ENCODE assay signal across 8 cellular contexts in genomic region chr16:84511180-84511800, GRCh38. TPM values are rescaled to one million over a fixed set of nuclear protein-coding genes. Genes with fewer than 3 reads are reported as not detected.
DNase-seq lines count a peak whose midpoint lies in the region; ATAC-seq and TF ChIP-seq lines count a peak whose summit lies in the region.

No MANE protein-coding gene starts in this region.

- H3K9me3 ChIP-seq in A673 (ENCODE audit: low read depth, low read length, poor library complexity, severe bottlenecking) (no peaks in the 10 kb centered on the region), GM23248 (ENCODE audit: low read depth) (no peaks in the 10 kb centered on the region), WERI-Rb-1 (ENCODE audit: severe bottlenecking) (no peaks in the 10 kb centered on the region), spleen (no peaks in the 10 kb centered on the region)

- H3K27me3 ChIP-seq in A673 (replicated peaks; ENCODE audit: insufficient read depth, low read depth, low read length, poor library complexity), result no peaks in the 10 kb centered on the region
- H3K27me3 ChIP-seq in GM23248 (replicated peaks; ENCODE audit: insufficient read depth), result no peaks in the 10 kb centered on the region
- H3K27me3 ChIP-seq in WERI-Rb-1 (ENCODE audit: insufficient read depth, low read depth, severe bottlenecking), result no peaks in the 10 kb centered on the region
- no peaks in the 10 kb centered on the region for H3K27me3 ChIP-seq in brain microvascular endothelial cell (replicated peaks)
- no peaks in the 10 kb centered on the region for H3K27me3 ChIP-seq in spleen (replicated peaks in 1 of 7)

- H3K27ac ChIP-seq in A673 (ENCODE audit: low read depth, low read length, poor library complexity, severe bottlenecking) (no peak overlapping the region), GM23248 (no peak overlapping the region), WERI-Rb-1 (no peak overlapping the region; the same call in 1 of the 2 replicates), brain microvascular endothelial cell (no peak overlapping the region), spleen (peak overlapping the region in 4 of 8 donors; percentile 5 to 44 (median 30))

- no peaks in the 10 kb centered on the region for H3K9me2 ChIP-seq in GM23248 (ENCODE audit: insufficient read depth)

- intact Hi-C loops in A673 (cut with micrococcal nuclease; ENCODE audit: unreplicated experiment) (loop anchor here (1.0 to 2.0 kb wide), 3 partner anchors 111 to 460 kb away; no protein-coding TSS in a partner anchor), spleen (cut with DNase I; ENCODE audit: low total_unique reads) (loop anchor here (5.0 kb wide), 2 partner anchors 111 to 216 kb away; no protein-coding TSS in a partner anchor)

- TF ChIP-seq CTCF in A673 (conservative IDR thresholded peaks at IDR 0.05; ENCODE audit: low read depth, low read length) (peak; percentile 97), WERI-Rb-1 (IDR thresholded peaks at IDR 0.05; ENCODE audit: low read depth, low read length) (peak; percentile 63), brain microvascular endothelial cell (IDR thresholded peaks at IDR 0.05; ENCODE audit: low read depth, low read length, missing control alignments) (peak; percentile 95), spleen (IDR thresholded peaks at IDR 0.05 in 8 of 11, conservative IDR thresholded peaks at IDR 0.05 in 3 of 11) (peak; percentile 96 to 99 (median 98))

- DNase-seq in A673 (ENCODE audit: low spot score), result peak; percentile 88
- peak; percentile 89 for DNase-seq in GM23248
- peak; percentile 54 for DNase-seq in NCI-H2171 (lab: John Stamatoyannopoulos, UW)
- DNase-seq in WERI-Rb-1, result peak; percentile 61
- peak; percentile 76 for DNase-seq in brain microvascular endothelial cell
- peak; percentile 74 for DNase-seq in iPS-NIHi11 (ENCODE audit: low spot score)
- peak; percentile 96 for DNase-seq in spleen

- no TSS peak for BruUV-seq in A673 (replicated peaks; lab: Mats Ljungman, UMichigan)

- TF ChIP-seq POLR2A in spleen (IDR thresholded peaks at IDR 0.05), result no peak

- H3K4me1 ChIP-seq in A673 (ENCODE audit: insufficient read depth, low read length, poor library complexity, severe bottlenecking) (no peaks in the 10 kb centered on the region), GM23248 (ENCODE audit: insufficient read depth) (peaks cover 12% of the 10 kb centered on the region), spleen (peaks cover 11 to 77% (median 51%) of the 10 kb centered on the region in 6 donors)

- H3K79me2 ChIP-seq in GM23248 (ENCODE audit: insufficient read depth), result no peaks in the 10 kb centered on the region

- peak overlapping the region; percentile 62 for H3K4me2 ChIP-seq in GM23248 (ENCODE audit: unreplicated experiment)

- CTCF ChIA-PET in A673 (lab: Charles Lee), result interaction anchor here (0.5 to 0.7 kb wide), 4 partner anchors 115 to 520 kb away, joined by 3 to 7 read pairs (median 6); no protein-coding TSS in a partner anchor

- no peak overlapping the region for H3K4me3 ChIP-seq in A673 (ENCODE audit: low read depth, low read length, poor library complexity, severe bottlenecking)
- H3K4me3 ChIP-seq in GM23248, result peak overlapping the region; percentile 37
- no peak overlapping the region for H3K4me3 ChIP-seq in WERI-Rb-1 (ENCODE audit: low read depth, low read length)
- H3K4me3 ChIP-seq in brain microvascular endothelial cell (ENCODE audit: low read depth, low read length), result peak overlapping the region; percentile 35
- peak overlapping the region in 1 of 8 donors; percentile 36 for H3K4me3 ChIP-seq in spleen

- in situ Hi-C loops in GM23248 (cut with MboI), result loop anchor here (5.0 kb wide), 2 partner anchors 111 to 216 kb away; no protein-coding TSS in a partner anchor
- in situ Hi-C loops in brain microvascular endothelial cell (cut with HindIII; ENCODE audit: low pct_ligation_motif_present, low sequenced_read_pairs), result no loop called here

- no peaks in the 10 kb centered on the region for H3F3A ChIP-seq in GM23248 (ENCODE audit: insufficient read depth)

- POLR2A ChIA-PET in A673 (lab: Charles Lee; ENCODE audit: low non-redundant PET), result interaction anchor here (0.6 kb wide), 2 partner anchors 100 to 565 kb away, joined by 3 to 5 read pairs; no protein-coding TSS in a partner anchor

- ATAC-seq in GM18861 (IDR thresholded peaks at IDR 0.05; ENCODE audit: unreplicated experiment), result no peak

- peak overlapping the region; percentile 68 for H2AFZ ChIP-seq in GM23248

- H3K9ac ChIP-seq in GM23248, result 0 out of 2 replicates have a peak overlapping the region, but pooled peaks have one; percentile 20

- no peaks in the 10 kb centered on the region for H3K36me3 ChIP-seq in A673 (ENCODE audit: insufficient read depth, low read length, poor library complexity, severe bottlenecking)
- H3K36me3 ChIP-seq in GM23248 (ENCODE audit: low read depth), result no peaks in the 10 kb centered on the region
- no peaks in the 10 kb centered on the region for H3K36me3 ChIP-seq in WERI-Rb-1
- H3K36me3 ChIP-seq in brain microvascular endothelial cell (replicated peaks), result no peaks in the 10 kb centered on the region
- H3K36me3 ChIP-seq in spleen, result no peaks in the 10 kb centered on the region

- WGBS in GM23248 (ENCODE audit: low coverage in 1 of 2, low lambda C conversion rate in 2 of 2, missing lambda C conversion rate in 2 of 2), 2 experiments, result 10 to 11% methylated on average over 21 of the region's 21 CpGs
- 9 to 13% (median 10%) methylated on average over 21 of the region's 21 CpGs for WGBS in spleen, 5 donors

- no peaks in the 10 kb centered on the region for H4K20me1 ChIP-seq in GM23248 (ENCODE audit: insufficient read depth)

RNA-seq across cellular contexts. Expression of gene MEAK7, which starts 6.8 kb away (rescaled TPM):
- total RNA-seq in A673 (2021) (11.6 and 12.4 TPM in 2 replicates), spleen (10 to 100 TPM in 5 of 7 donors, 1 to 10 TPM in 2; 9.4 to 14.9 (median 11.1) TPM)
- 45.6 and 57.5 TPM in 2 replicates for total RNA-seq in GM23248 (2014; rRNA removed; shearing (Covaris generic))
- polyA plus RNA-seq in GM23248 (2016; fragmentation: Nextera tagmentation; extraction: Ambion mirVana) (62.0 and 62.7 TPM in 2 replicates), spleen (1 to 10 TPM; 1.5 to 2.7 (median 1.5) TPM)

Comparison
In these comparisons a context has a peak if more than half of its experiments do, and no peak if none do; other contexts are left out.
1. H3K4me3 ChIP-seq: peak in GM23248 (single experiment) and brain microvascular endothelial cell (single experiment); none in A673 (single experiment) and WERI-Rb-1 (single experiment).
2. Peak in every context shown above with its lines, with median percentiles within 50 percentile points of each other: DNase-seq and CTCF ChIP-seq.